ENCODE assay signal across 11 cellular contexts in the genomic region with DNA sequence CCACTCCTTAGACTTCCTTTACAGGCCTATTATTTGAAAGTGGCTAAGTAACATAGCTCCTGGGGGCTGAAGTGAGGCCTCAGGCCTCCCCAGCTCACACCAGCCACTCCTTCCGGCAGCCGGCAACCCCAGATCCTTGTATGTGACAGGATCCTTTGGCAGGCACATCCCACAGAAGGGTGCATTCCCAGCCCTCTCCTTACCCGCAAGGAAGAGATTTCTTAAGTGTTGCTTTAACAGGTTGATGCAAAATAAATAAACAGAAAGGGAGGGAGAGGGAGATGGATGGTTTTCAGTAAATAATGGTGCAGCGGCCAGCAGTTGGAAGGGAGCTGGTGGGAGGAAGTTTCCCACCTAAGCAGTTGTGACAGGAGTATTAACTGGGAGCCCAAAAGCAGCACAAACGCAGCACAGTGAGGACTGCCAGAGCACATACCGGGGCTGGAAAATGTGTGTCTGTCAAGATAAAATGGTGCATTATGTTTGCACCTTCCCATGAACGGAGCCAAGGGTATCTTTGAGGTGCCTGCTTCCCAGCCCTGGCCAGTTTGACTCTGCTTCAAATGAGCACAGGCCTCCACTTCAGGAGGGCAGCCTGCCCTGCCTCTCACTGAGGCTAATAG. TPM values are rescaled to one million over a fixed set of nuclear protein-coding genes. Genes with fewer than 3 reads are reported as not detected.
A peak's percentile ranks its signal among the peaks of the same experiment; 100 is the strongest.
DNase-seq lines count a peak whose midpoint lies in the region; ATAC-seq and TF ChIP-seq lines count a peak whose summit lies in the region.
"Had no signal": no experiment of that assay in that cellular context is flagged by ENCODE, and none has a peak within 500 bp of the region (broad histone marks: within the 10 kb centered on the region; RNA-seq: fewer than 3 reads in every experiment).

No MANE protein-coding gene starts in this region.

- 65% methylated on average over 3 of the region's 7 CpGs; no CpG with 5 or more reads in 1 of the 2 experiments for WGBS in IMR-90 (ENCODE audit: extremely low coverage in 2 of 2, insufficient read length in 1 of 2), 2 experiments
- 38% methylated on average over 7 of the region's 7 CpGs for whole genome bisulfite sequencing in esophagus muscularis mucosa
- WGBS in sigmoid colon, 2 donors = 83 to 88% methylated on average over 7 of the region's 7 CpGs

- ATAC-seq in IMR-90 (ENCODE audit: low read depth) (peak; percentile 19; the same call in 1 of the 2 replicates), HG03432 (IDR thresholded peaks at IDR 0.05; ENCODE audit: unreplicated experiment) (no peak)
- ATAC-seq in effector memory CD8-positive, alpha-beta T cell (replicated peaks) = no peak

- TF ChIP-seq POLR2A in IMR-90 (IDR thresholded peaks at IDR 0.05; ENCODE audit: low read depth, low read length) (no peak), esophagus muscularis mucosa (IDR thresholded peaks at IDR 0.05; ENCODE audit: low read depth) (no peak), sigmoid colon (IDR thresholded peaks at IDR 0.05) (no peak)

- H2BK5ac ChIP-seq in IMR-90 (ENCODE audit: low read depth, low read length, poor library complexity, severe bottlenecking) = no peak overlapping the region

- H3K4me3 Mint-ChIP-seq in effector memory CD8-positive, alpha-beta T cell = no peak overlapping the region

- H3K9ac ChIP-seq in IMR-90 (ENCODE audit: low read depth, low read length) = no peak overlapping the region

- H2BK120ac ChIP-seq in IMR-90 (ENCODE audit: low read depth, low read length) = peak overlapping the region; percentile 54

- H3K27me3 Mint-ChIP-seq in effector memory CD8-positive, alpha-beta T cell = peaks cover 20 to 60% of the 10 kb centered on the region in 2 donors

- peak overlapping the region; percentile 70; the same call in 1 of the 2 replicates for H2AK5ac ChIP-seq in IMR-90 (ENCODE audit: low read depth, low read length)

- H3K18ac ChIP-seq in IMR-90 (ENCODE audit: low read depth, low read length) = 0 out of 2 replicates have a peak overlapping the region, but pooled peaks have one; percentile 4

- 0 out of 2 replicates have a peak overlapping the region, but pooled peaks have one; percentile 54 for H3K23ac ChIP-seq in IMR-90 (ENCODE audit: low read depth, low read length)

- H4K5ac ChIP-seq in IMR-90 (ENCODE audit: low read depth, low read length) = no peak overlapping the region

- CTCF ChIA-PET in IMR-90 (lab: Yijun Ruan, JAX) = no interaction called here

- peak overlapping the region; percentile 42 to 54; a peak in 2 of 4 replicates for H4K8ac ChIP-seq in IMR-90 (ENCODE audit: low read depth in 2 of 2, low read length in 2 of 2)

- H3K36me3 Mint-ChIP-seq in effector memory CD8-positive, alpha-beta T cell (ENCODE audit: insufficient read depth) = peaks cover 4% of the 10 kb centered on the region

- no peaks in the 10 kb centered on the region for H3K4me1 Mint-ChIP-seq in effector memory CD8-positive, alpha-beta T cell (ENCODE audit: low read depth in 2 of 2)

- H3K27me3 ChIP-seq in IMR-90 (ENCODE audit: control insufficient read depth, insufficient read depth, low read length) = no peaks in the 10 kb centered on the region
- no peaks in the 10 kb centered on the region for H3K27me3 ChIP-seq in esophagus muscularis mucosa
- H3K27me3 ChIP-seq in sigmoid colon = no peaks in the 10 kb centered on the region

- no peak for TF ChIP-seq CTCF in IMR-90 (conservative IDR thresholded peaks at IDR 0.05; ENCODE audit: low read depth, low read length)
- no peak for TF ChIP-seq CTCF in esophagus muscularis mucosa (IDR thresholded peaks at IDR 0.05)
- no peak for TF ChIP-seq CTCF in sigmoid colon (IDR thresholded peaks at IDR 0.05)

- peak overlapping the region; percentile 16; the same call in 1 of the 2 replicates for H4K91ac ChIP-seq in IMR-90 (ENCODE audit: insufficient read depth, low read depth, low read length)

- H3K4me2 ChIP-seq in IMR-90 (ENCODE audit: low read depth, low read length) = no peak overlapping the region

- H3K36me3 ChIP-seq in IMR-90 (ENCODE audit: control insufficient read depth, insufficient read depth, low read length) = peaks cover 14% of the 10 kb centered on the region
- peaks cover 0 to 11% (median 3%) of the 10 kb centered on the region in 4 donors for H3K36me3 ChIP-seq in esophagus muscularis mucosa
- peaks cover 0 to 27% (median 0%) of the 10 kb centered on the region in 4 donors for H3K36me3 ChIP-seq in sigmoid colon
- H3K36me3 ChIP-seq: neutrophil had no signal

- in situ Hi-C loops in IMR-90 (cut with MboI; ENCODE audit: low sequenced_read_pairs) = no loop called here

- H3K14ac ChIP-seq in IMR-90 (replicated peaks; ENCODE audit: low read depth, low read length) = peak overlapping the region; percentile 44

- H3K4me1 ChIP-seq in IMR-90 (ENCODE audit: control insufficient read depth, insufficient read depth, low read length) (peaks cover 26% of the 10 kb centered on the region), esophagus muscularis mucosa (peaks cover 6 to 100% (median 95%) of the 10 kb centered on the region in 4 donors), sigmoid colon (peaks cover 0 to 100% (median 92%) of the 10 kb centered on the region in 4 donors)

- dilution Hi-C loops in IMR-90 (cut with HindIII; ENCODE audit: low sequenced_read_pairs, unreplicated experiment) = no loop called here

- H3K4ac ChIP-seq in IMR-90 (ENCODE audit: low read depth, low read length) = peak overlapping the region; percentile 60

- no TSS peak for BruUV-seq in IMR-90 (replicated peaks; lab: Mats Ljungman, UMichigan)

- H3K27ac ChIP-seq in IMR-90 (ENCODE audit: insufficient read depth, low read length) (0 out of 2 replicates have a peak overlapping the region, but pooled peaks have one; percentile 13), esophagus muscularis mucosa (replicated peaks in 1 of 4) (peak overlapping the region; percentile 87 to 98 (median 93)), sigmoid colon (peak overlapping the region; percentile 94 to 99 (median 96))
- H3K27ac ChIP-seq: neutrophil had no signal

- no peak overlapping the region for H3K27ac Mint-ChIP-seq in effector memory CD8-positive, alpha-beta T cell

- H2BK20ac ChIP-seq in IMR-90 (ENCODE audit: low read depth, low read length) = peak overlapping the region; percentile 42; the same call in 1 of the 2 replicates

- H2BK15ac ChIP-seq in IMR-90 (ENCODE audit: low read depth, low read length) = no peak overlapping the region

- peak overlapping the region; percentile 21; the same call in 1 of the 2 replicates for H3K56ac ChIP-seq in IMR-90 (ENCODE audit: extremely low read depth, insufficient read depth, low read length)

- H3K9me3 ChIP-seq in IMR-90 (ENCODE audit: control insufficient read depth, insufficient read depth, low read length) (no peaks in the 10 kb centered on the region), esophagus muscularis mucosa (no peaks in the 10 kb centered on the region), sigmoid colon (no peaks in the 10 kb centered on the region)
- H3K9me3 ChIP-seq: neutrophil had no signal

- peak overlapping the region; percentile 46 for H2AFZ ChIP-seq in IMR-90 (replicated peaks; ENCODE audit: low read length, poor library complexity)

- H4K20me1 ChIP-seq in IMR-90 (ENCODE audit: insufficient read depth, low read length) = no peaks in the 10 kb centered on the region

- peak; percentile 72 for DNase-seq in Daoy (ENCODE audit: low read depth)
- DNase-seq in IMR-90 = peak; percentile 38
- no peak for DNase-seq in esophagus muscularis mucosa (ENCODE audit: extremely low spot score)
- DNase-seq in sigmoid colon = no peak
- DNase-seq in Ammon's horn (ENCODE audit: low spot score) = no peak
- DNase-seq in iPS-NIHi11 (ENCODE audit: low spot score) = no peak
- DNase-seq in effector memory CD8-positive, alpha-beta T cell = no peak
- DNase-seq: NK-92 treated with Interleukin-12 subunit alpha and Interleukin-12 subunit beta, amount 100 ng/mL, for 24 hours; T-helper 2 cell had no signal

- intact Hi-C loops in IMR-90 (cut with micrococcal nuclease) = no loop called here
- intact Hi-C loops in esophagus muscularis mucosa (cut with DNase I) = no loop called here
- intact Hi-C loops in sigmoid colon (cut with DNase I) = no loop called here

- peaks cover 19% of the 10 kb centered on the region; the same call in 1 of the 2 replicates for H3K9me1 ChIP-seq in IMR-90 (ENCODE audit: insufficient read depth, low read length)

- no peaks in the 10 kb centered on the region for H3K9me3 Mint-ChIP-seq in effector memory CD8-positive, alpha-beta T cell

- no peak overlapping the region for H3K4me3 ChIP-seq in IMR-90 (ENCODE audit: insufficient read depth, low read depth, low read length)
- H3K4me3 ChIP-seq in esophagus muscularis mucosa = no peak overlapping the region
- H3K4me3 ChIP-seq in sigmoid colon = no peak overlapping the region

- no peak for TF ChIP-seq RAD21 in IMR-90 (IDR thresholded peaks at IDR 0.05; ENCODE audit: low read length)

- POLR2A ChIA-PET in IMR-90 (lab: Charles Lee; ENCODE audit: unreplicated experiment) = no interaction called here

- H3K79me1 ChIP-seq in IMR-90 (ENCODE audit: low read depth in 1 of 2, low read length in 2 of 2) = peaks cover 22 to 44% of the 10 kb centered on the region in 2 experiments

- TF ChIP-seq EP300 in esophagus muscularis mucosa (IDR thresholded peaks at IDR 0.05) (peak; percentile 10), sigmoid colon (IDR thresholded peaks at IDR 0.05) (no peak)

- peak overlapping the region; percentile 58 for H2AK9ac ChIP-seq in IMR-90 (replicated peaks; ENCODE audit: low read depth, low read length, poor library complexity)

TF ChIP-seq in IMR-90, 13 proteins besides CTCF, POLR2A, EP300 and RAD21:
- no peak for TF ChIP-seq MAZ (IDR thresholded peaks at IDR 0.05; ENCODE audit: borderline replicate concordance, low read depth, low read length)
- TF ChIP-seq CHD1 (IDR thresholded peaks at IDR 0.05; ENCODE audit: low read depth, low read length) = no peak
- TF ChIP-seq RCOR1 (IDR thresholded peaks at IDR 0.05; ENCODE audit: insufficient replicate concordance, low read length) = no peak
- TF ChIP-seq SMC3 (IDR thresholded peaks at IDR 0.05; ENCODE audit: low read depth, low read length) = no peak
- TF ChIP-seq CEBPB (IDR thresholded peaks at IDR 0.05; ENCODE audit: low read depth, low read length) = no peak
- no peak for TF ChIP-seq MXI1 (IDR thresholded peaks at IDR 0.05; ENCODE audit: borderline replicate concordance, low read depth, low read length)

RNA-seq across cellular contexts. Expression of a gene that starts 32.6 kb away (rescaled TPM):
- 108 and 115 TPM in 2 replicates for total RNA-seq in Daoy (2014; rRNA removed; shearing (Covaris generic))
- total RNA-seq in IMR-90 (2012; rRNA removed) (43.3 and 46.4 TPM in 2 replicates), esophagus muscularis mucosa (100 to 1,000 TPM; 195 to 440 (median 314) TPM), sigmoid colon (100 to 1,000 TPM; 207 to 348 (median 237) TPM)
- polyA plus RNA-seq in IMR-90 (2012; rRNA removed) (45.2 and 51.3 TPM in 2 replicates), sigmoid colon (10 to 100 TPM in 1 of 3 donors, 1 to 10 TPM in 2; 2.5 to 13.6 (median 7.8) TPM)
- 40.6 and 48.8 TPM in 2 replicates for polyA plus RNA-seq in IMR-90 (2012; cell fraction: cytosol; rRNA removed)
- polyA plus RNA-seq in IMR-90 (2012; cell fraction: nucleus; rRNA removed; ENCODE audit: low replicate concordance) = 27.6 and 54.4 TPM in 2 replicates

Comparison
In these comparisons a context has a peak if more than half of its experiments do, and no peak if none do; other contexts are left out.
1. DNase-seq: peak in Daoy (single experiment) and IMR-90 (single experiment); none in esophagus muscularis mucosa (single experiment), sigmoid colon (single experiment), Ammon's horn (single experiment), iPS-NIHi11 (single experiment) and effector memory CD8-positive, alpha-beta T cell (0 of 3).
2. H3K27ac ChIP-seq: peak in every context shown above with its lines; median percentile 96 in sigmoid colon; 93 in esophagus muscularis mucosa; 13 in IMR-90.